ENCODE assay signal across 24 cellular contexts in the genomic region with DNA sequence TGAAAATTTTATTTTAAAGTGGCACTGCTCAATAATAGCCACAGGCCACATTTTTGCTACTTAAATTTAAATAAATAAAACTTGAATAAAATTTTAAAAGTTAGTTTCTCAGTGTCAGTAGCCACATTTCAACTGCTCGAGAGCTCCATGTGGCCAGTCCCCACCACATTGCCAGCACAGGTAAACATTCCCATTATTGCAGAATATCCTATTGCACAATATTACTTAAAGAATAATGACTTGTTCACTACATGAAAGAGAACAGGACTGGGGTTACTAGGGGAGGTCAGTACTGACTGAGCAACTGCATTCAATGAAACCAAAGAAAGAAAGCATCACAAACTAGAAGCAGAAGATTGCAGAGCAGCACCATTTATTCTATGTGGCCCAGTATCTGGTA.
"Had no signal": no experiment of that assay in that cellular context is flagged by ENCODE, and none has a peak within 500 bp of the region (broad histone marks: within the 10 kb centered on the region; RNA-seq: fewer than 3 reads in every experiment).

No MANE protein-coding gene starts in this region.

- FAIRE-seq: endometrium, keratinocyte, pancreas had no signal

- H3K27ac ChIP-seq: coronary artery, epithelial cell of prostate, gastrocnemius medialis, neutrophil, pancreas, right atrium auricular region, sigmoid colon, stomach, thyroid gland, vagina had no signal

- H3K4me3 ChIP-seq: coronary artery, gastrocnemius medialis, mucosa of descending colon, pancreas, right atrium auricular region, sigmoid colon, stomach, thyroid gland, vagina had no signal

- H3K9me3 ChIP-seq: gastrocnemius medialis, mucosa of descending colon, neutrophil, pancreas, sigmoid colon, thyroid gland, vagina had no signal

- DNase-seq: effector memory CD8-positive, alpha-beta T cell; foreskin fibroblast; gastrocnemius medialis; head of caudate nucleus; mesenchymal stem cell; mucosa of descending colon; naive B cell; pancreas; sigmoid colon; stimulated activated CD4-positive, alpha-beta T cell treated with anti-CD3 and anti-CD28 coated beads, Interleukin-2, amount 100 ng/mL, for 24 hours; stimulated activated CD4-positive, alpha-beta T cell treated with anti-CD3 and anti-CD28 coated beads, Interleukin-4, amount 100 ng/mL, for 24 hours; stimulated activated naive CD4-positive, alpha-beta T cell treated with Interleukin-2 at 50 U/mL for 16 hours; stomach; thyroid gland had no signal

- H3K27me3 ChIP-seq: gastrocnemius medialis, neutrophil, pancreas, right atrium auricular region, sigmoid colon, stomach, thyroid gland, vagina had no signal

- H3K36me3 ChIP-seq: gastrocnemius medialis, neutrophil, pancreas, right atrium auricular region, sigmoid colon, stomach, thyroid gland, vagina had no signal

- ATAC-seq: effector memory CD8-positive, alpha-beta T cell; esophagus mucosa; gastrocnemius medialis; mucosa of descending colon; natural killer cell treated with Interleukin-12 subunit alpha and Interleukin-12 subunit beta and Interleukin-15 and Interleukin-18, amount 100 ng/mL, for 72 hours; pancreas; stimulated activated effector memory CD8-positive, alpha-beta T cell treated with anti-CD3 and anti-CD28 coated beads, Interleukin-12 subunit alpha, Interleukin-12 subunit beta, amount 100 ng/mL, for 72 hours had no signal

- H3K4me1 ChIP-seq: gastrocnemius medialis, pancreas, right atrium auricular region, sigmoid colon, stomach, thyroid gland, vagina had no signal
